Comparison of ENCODE assay signal across 8 cellular contexts in genomic region chr1:156445789-156446263, GRCh38. TPM values are rescaled to one million over a fixed set of nuclear protein-coding genes. Genes with fewer than 3 reads are reported as not detected.
DNase-seq lines count a peak whose midpoint lies in the region; ATAC-seq, FAIRE-seq and TF ChIP-seq lines count a peak whose summit lies in the region.

No MANE protein-coding gene starts in this region.

- POLR2A ChIA-PET in WTC11 (lab: Charles Lee): interaction anchor here (0.5 to 1.8 kb wide), 6 partner anchors 11 to 156 kb away, joined by 3 to 8 read pairs (median 4); partner anchors contain the start of genes CCT3 and TSACC

- H3K27ac Mint-ChIP-seq in WTC11: no peak overlapping the region

- H3K4me3 Mint-ChIP-seq in WTC11: no peak overlapping the region

- ATAC-seq in WTC11: peak; percentile 93
- no peak for ATAC-seq in HG02642 (IDR thresholded peaks at IDR 0.05; ENCODE audit: poor library complexity, unreplicated experiment)

- peaks cover 43% of the 10 kb centered on the region for H3K27me3 Mint-ChIP-seq in WTC11 (ENCODE audit: low read depth)

- peak; percentile 92 for TF ChIP-seq CTCF in WTC11 (IDR thresholded peaks at IDR 0.05)

- peaks cover 10% of the 10 kb centered on the region for H3K4me1 Mint-ChIP-seq in WTC11

- H3K9me3 Mint-ChIP-seq in WTC11: no peaks in the 10 kb centered on the region

- DNase-seq in AG08395 (ENCODE audit: low spot score): peak; percentile 88
- DNase-seq in H54 (ENCODE audit: insufficient read length, low spot score): peak; percentile 86
- DNase-seq in NCI-H2227 treated with DMSO at 0.1 percent for 48 hours (lab: John Stamatoyannopoulos, UW): peak; percentile 92
- peak; percentile 92 for DNase-seq in WTC11 (ENCODE audit: low spot score)
- DNase-seq in T47D (ENCODE audit: low read depth in 1 of 2, low spot score in 1 of 2): peak; percentile 79 to 86
- DNase-seq in islet precursor cell: peak; percentile 96
- DNase-seq in stimulated activated CD4-positive, alpha-beta T cell treated with anti-CD3 and anti-CD28 coated beads, Interleukin-1b, Interleukin-23, amount 100 ng/mL, for 24 hours (ENCODE audit: low read depth in 4 of 4, low spot score in 1 of 4): peak; percentile 65 to 75 (median 73)

- FAIRE-seq in H54 (lab: Jason Lieb, UNC): peak; percentile 73

- H3K36me3 Mint-ChIP-seq in WTC11: no peaks in the 10 kb centered on the region

- no peak for TF ChIP-seq POLR2A in H54 (IDR thresholded peaks at IDR 0.05; ENCODE audit: low read depth, low read length)

- CTCF ChIA-PET in WTC11 (lab: Charles Lee): interaction anchor here (0.5 to 3.0 kb wide), 61 partner anchors 9 to 231 kb away, joined by 3 to 401 read pairs (median 4); partner anchors contain the start of genes HAPLN2, MEF2D, NAXE and RHBG

- in situ Hi-C loops in T47D (cut with HindIII; ENCODE audit: low pct_unique_long_range_greater_than_20kb, low sequenced_read_pairs): no loop called here

TF ChIP-seq in WTC11, 78 proteins besides CTCF, POLR2A, EP300 and RAD21:
- TF ChIP-seq ZNF138 (CRISPR knock-in tag; conservative IDR thresholded peaks at IDR 0.05) (no peak), MXD4 (CRISPR knock-in tag; IDR thresholded peaks at IDR 0.05; ENCODE audit: borderline replicate concordance) (no peak), USF1 (CRISPR knock-in tag; IDR thresholded peaks at IDR 0.05) (no peak), NR1H2 (CRISPR knock-in tag; IDR thresholded peaks at IDR 0.05) (no peak), ZNF281 (CRISPR knock-in tag; IDR thresholded peaks at IDR 0.05) (no peak), NR2C2 (CRISPR knock-in tag; IDR thresholded peaks at IDR 0.05) (no peak), ZNF512 (CRISPR knock-in tag; IDR thresholded peaks at IDR 0.05; ENCODE audit: borderline replicate concordance) (no peak), ETV6 (CRISPR knock-in tag; IDR thresholded peaks at IDR 0.05) (peak; percentile 68; the same call in 1 of the 2 replicates)

RNA-seq across cellular contexts. Expression of gene MEF2D, which starts 54.7 kb away (rescaled TPM):
- 20.6 to 24.1 TPM (median 24.0 TPM) in 3 replicates for total RNA-seq in WTC11 (2021)
